In the genomic region with DNA sequence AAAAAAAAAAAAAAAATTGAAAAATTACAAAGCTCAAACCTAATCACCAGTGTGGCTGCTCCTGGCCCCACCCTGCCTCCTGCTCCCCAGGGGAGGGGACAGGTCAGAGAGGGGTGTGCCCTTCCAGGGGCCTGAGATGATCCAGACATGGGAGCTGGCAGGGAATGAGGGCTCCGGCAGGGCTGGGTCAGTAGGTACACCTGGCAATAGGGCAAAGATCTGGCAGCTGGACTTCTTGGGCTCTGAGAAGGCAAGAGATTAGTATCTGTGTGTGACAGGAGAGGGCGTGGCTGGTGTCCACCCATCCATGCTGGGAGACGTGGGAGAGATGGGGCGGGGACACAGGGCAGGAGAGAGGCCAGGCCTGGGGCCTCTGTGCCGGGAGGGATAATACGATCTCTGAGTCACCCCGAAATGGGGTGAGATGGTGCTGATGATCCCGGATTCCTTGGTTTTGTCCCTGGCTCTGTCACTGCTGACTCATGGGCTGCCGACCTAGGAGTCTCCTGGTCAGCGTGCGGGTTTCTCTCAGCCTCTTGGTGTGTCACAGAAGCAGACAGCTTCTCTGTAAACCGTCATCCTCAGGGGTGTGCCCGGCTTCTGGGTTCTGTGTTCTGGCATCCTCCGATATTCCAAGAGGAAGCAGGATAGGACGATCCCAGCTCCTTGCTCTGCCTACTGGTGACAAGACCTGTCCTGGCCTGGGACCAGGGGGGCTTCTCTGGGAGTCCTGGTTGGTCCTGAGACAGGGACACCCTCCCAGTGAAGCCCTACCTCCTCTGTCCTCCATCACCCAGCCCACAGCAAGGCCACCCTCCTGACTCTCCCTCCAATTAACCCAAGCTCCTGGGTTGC, we compare ENCODE assay signal across 8 cellular contexts. TPM values are rescaled to one million over a fixed set of nuclear protein-coding genes. Genes with fewer than 3 reads are reported as not detected.
A peak's percentile ranks its signal among the peaks of the same experiment; 100 is the strongest.
DNase-seq lines count a peak whose midpoint lies in the region; ATAC-seq and TF ChIP-seq lines count a peak whose summit lies in the region.

No MANE protein-coding gene starts in this region.

- H3K36me3 ChIP-seq in SJCRH30 (no peaks in the 10 kb centered on the region), suprapubic skin (no peaks in the 10 kb centered on the region)

- peaks cover 25% of the 10 kb centered on the region for H3K4me1 ChIP-seq in SJCRH30
- H3K4me1 ChIP-seq in suprapubic skin, result peaks cover 13% of the 10 kb centered on the region

- CTCF ChIA-PET in HEK293T (lab: Yijun Ruan, JAX), result interaction anchor here (0.5 to 0.9 kb wide), 2 partner anchors 11 to 133 kb away, joined by 3 read pairs; no protein-coding TSS in a partner anchor
- CTCF ChIA-PET in WTC11 (lab: Charles Lee), result interaction anchor here (0.5 to 4.4 kb wide), 6 partner anchors 11 to 379 kb away, joined by 3 to 23 read pairs (median 5); no protein-coding TSS in a partner anchor

- H3K27ac ChIP-seq in SJCRH30, result no peak overlapping the region
- peak overlapping the region; percentile 66 for H3K27ac ChIP-seq in suprapubic skin

- DNase-seq in HEK293T (ENCODE audit: extremely low spot score) (peak; percentile 16), SJCRH30 (peak; percentile 69 to 74), fibroblast of the conjunctiva (ENCODE audit: low read depth) (peak; percentile 72), suprapubic skin (ENCODE audit: low spot score in 2 of 2) (peak in 1 of 2 donors; percentile 82), WTC11 (ENCODE audit: low spot score) (no peak)
- no peak for DNase-seq in effector CD4-positive, alpha-beta T cell
- DNase-seq in activated effector memory CD4-positive, alpha-beta T cell treated with anti-CD3 and anti-CD28 coated beads, Interleukin-2, amount 50 U/mL, for 16 hours, result no peak

- no peak for TF ChIP-seq EP300 in suprapubic skin (IDR thresholded peaks at IDR 0.05)

- no peaks in the 10 kb centered on the region; the same call in 1 of the 2 replicates for H3K27me3 ChIP-seq in SJCRH30
- H3K27me3 ChIP-seq in suprapubic skin, result no peaks in the 10 kb centered on the region

- no peak overlapping the region for H3K27ac Mint-ChIP-seq in WTC11

- ATAC-seq in WTC11 (no peak), GM18873 (IDR thresholded peaks at IDR 0.05; ENCODE audit: low FRiP score, unreplicated experiment) (no peak)

- H3K4me3 ChIP-seq in SJCRH30, result no peak overlapping the region
- no peak overlapping the region for H3K4me3 ChIP-seq in suprapubic skin

- H3K9me3 ChIP-seq in SJCRH30 (replicated peaks) (no peaks in the 10 kb centered on the region), suprapubic skin (no peaks in the 10 kb centered on the region)

- no peaks in the 10 kb centered on the region; the same call in 1 of the 2 replicates for H3K9me3 Mint-ChIP-seq in WTC11

- H3K27me3 Mint-ChIP-seq in WTC11 (ENCODE audit: low read depth), result peaks cover 8% of the 10 kb centered on the region

- no peak for TF ChIP-seq POLR2A in suprapubic skin (IDR thresholded peaks at IDR 0.05)

- TF ChIP-seq CTCF in suprapubic skin (IDR thresholded peaks at IDR 0.05) (no peak), WTC11 (IDR thresholded peaks at IDR 0.05) (no peak)

- WGBS in suprapubic skin, result 42% methylated on average over 15 of the region's 15 CpGs

- peaks cover 33% of the 10 kb centered on the region for H3K4me1 Mint-ChIP-seq in WTC11

- no peak overlapping the region for H3K4me3 Mint-ChIP-seq in WTC11

- H3K36me3 Mint-ChIP-seq in WTC11, result no peaks in the 10 kb centered on the region

- POLR2A ChIA-PET in HEK293T (lab: Yijun Ruan, JAX), result interaction anchor here (1.5 kb wide), 1 partner anchor 19 kb away, joined by 6 read pairs; the partner anchor contains the start of gene METTL27
- POLR2A ChIA-PET in WTC11 (lab: Charles Lee), result interaction anchor here (1.1 to 1.2 kb wide), 2 partner anchors 10 kb away, joined by 3 to 7 read pairs; no protein-coding TSS in a partner anchor

TF ChIP-seq in HEK293T, 16 proteins besides CTCF, POLR2A, EP300 and RAD21:
- TF ChIP-seq ELF4 (IDR thresholded peaks at IDR 0.05) (no peak), FOXK2 (IDR thresholded peaks at IDR 0.05) (no peak), TARDBP (IDR thresholded peaks at IDR 0.05) (no peak), L3MBTL2 (conservative IDR thresholded peaks at IDR 0.05) (no peak), FOXA1 (IDR thresholded peaks at IDR 0.05) (no peak), NFRKB (IDR thresholded peaks at IDR 0.05) (no peak), BHLHE40 (IDR thresholded peaks at IDR 0.05; ENCODE audit: borderline replicate concordance) (no peak), ARNT (IDR thresholded peaks at IDR 0.05) (no peak), ZNF384 (IDR thresholded peaks at IDR 0.05) (no peak), HDGF (IDR thresholded peaks at IDR 0.05; ENCODE audit: borderline replicate concordance) (no peak), FOXM1 (IDR thresholded peaks at IDR 0.05; ENCODE audit: borderline replicate concordance) (no peak), LEF1 (IDR thresholded peaks at IDR 0.05; ENCODE audit: borderline replicate concordance) (no peak), CTBP1 (IDR thresholded peaks at IDR 0.05; ENCODE audit: borderline replicate concordance) (no peak)
- TF ChIP-seq, protein P1, sequence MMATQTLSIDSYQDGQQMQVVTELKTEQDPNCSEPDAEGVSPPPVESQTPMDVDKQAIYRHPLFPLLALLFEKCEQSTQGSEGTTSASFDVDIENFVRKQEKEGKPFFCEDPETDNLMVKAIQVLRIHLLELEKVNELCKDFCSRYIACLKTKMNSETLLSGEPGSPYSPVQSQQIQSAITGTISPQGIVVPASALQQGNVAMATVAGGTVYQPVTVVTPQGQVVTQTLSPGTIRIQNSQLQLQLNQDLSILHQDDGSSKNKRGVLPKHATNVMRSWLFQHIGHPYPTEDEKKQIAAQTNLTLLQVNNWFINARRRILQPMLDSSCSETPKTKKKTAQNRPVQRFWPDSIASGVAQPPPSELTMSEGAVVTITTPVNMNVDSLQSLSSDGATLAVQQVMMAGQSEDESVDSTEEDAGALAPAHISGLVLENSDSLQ (IDR thresholded peaks at IDR 0.05), result no peak
TF ChIP-seq in HEK293T: peak in this region for 0.

TF ChIP-seq in WTC11, 78 proteins besides CTCF, POLR2A, EP300 and RAD21 (continues in another document):
- TF ChIP-seq ARID4B (CRISPR knock-in tag; IDR thresholded peaks at IDR 0.05; ENCODE audit: borderline replicate concordance) (no peak), ZNF416 (CRISPR knock-in tag; IDR thresholded peaks at IDR 0.05) (no peak), TCF7 (CRISPR knock-in tag; IDR thresholded peaks at IDR 0.05; ENCODE audit: low read depth) (no peak), JAZF1 (CRISPR knock-in tag; IDR thresholded peaks at IDR 0.05) (no peak), FOXP1 (CRISPR knock-in tag; IDR thresholded peaks at IDR 0.05; ENCODE audit: borderline replicate concordance) (no peak), MLX (CRISPR knock-in tag; IDR thresholded peaks at IDR 0.05) (no peak), NFYB (CRISPR knock-in tag; conservative IDR thresholded peaks at IDR 0.05; ENCODE audit: low read depth) (no peak)

RNA-seq across cellular contexts. Expression of gene CLDN4, which starts 8.2 kb away (rescaled TPM):
- total RNA-seq in SJCRH30 (2014; rRNA removed; shearing (Covaris generic)), result 0.06 and 0.08 TPM in 2 replicates
- 100 to 1,000 TPM in 3 of 4 donors, 10 to 100 TPM in 1; 82.6 to 389 (median 254) TPM for total RNA-seq in suprapubic skin
- 32.0 to 54.3 TPM (median 52.5 TPM) in 3 replicates for total RNA-seq in WTC11 (2021)

RNA-seq across cellular contexts. Expression of gene METTL27, which starts 19.8 kb away (rescaled TPM):
- total RNA-seq in SJCRH30 (2014; rRNA removed; shearing (Covaris generic)), result 0.30 and 0.55 TPM in 2 replicates
- total RNA-seq in suprapubic skin (1 to 10 TPM in 3 of 4 donors, not detected in 1; 2.0 to 6.8 (median 2.9) TPM), WTC11 (2021) (4.3 to 7.7 TPM (median 6.6 TPM) in 3 replicates)

RNA-seq across cellular contexts. Expression of gene TMEM270, which starts 38.4 kb away (rescaled TPM):
- total RNA-seq in SJCRH30 (2014; rRNA removed; shearing (Covaris generic)), result not detected in 2 replicates
- not detected for total RNA-seq in suprapubic skin
- 0.28 TPM in 1 of 3 replicates, not detected in the others for total RNA-seq in WTC11 (2021)

RNA-seq across cellular contexts. Expression of gene CLDN3, which starts 52.5 kb away (rescaled TPM):
- not detected in 2 replicates for total RNA-seq in SJCRH30 (2014; rRNA removed; shearing (Covaris generic))
- total RNA-seq in suprapubic skin (10 to 100 TPM in 2 of 4 donors, 1 to 10 TPM in 2; 4.6 to 19.4 (median 12.0) TPM), WTC11 (2021) (20.7 to 35.1 TPM (median 34.8 TPM) in 3 replicates)

Comparison
In these comparisons a context has a peak if more than half of its experiments do, and no peak if none do; other contexts are left out.
1. DNase-seq: peak in HEK293T (single experiment), SJCRH30 (2 of 2) and fibroblast of the conjunctiva (single experiment); none in WTC11 (single experiment), effector CD4-positive, alpha-beta T cell (single experiment) and activated effector memory CD4-positive, alpha-beta T cell treated with anti-CD3 and anti-CD28 coated beads, Interleukin-2, amount 50 U/mL, for 16 hours (single experiment).
2. RNA of gene CLDN4, which starts 8.2 kb away (total RNA-seq): 82.6 to 389 TPM in suprapubic skin and 32.0 to 54.3 TPM in WTC11; 0.06 to 0.08 TPM in SJCRH30; every median in the first group is over 10 times any median in the second.